In genomic region chrX:49166914-49167739, GRCh38 we compare ENCODE assay signal across 8 cellular contexts. TPM values are rescaled to one million over a fixed set of nuclear protein-coding genes. Genes with fewer than 3 reads are reported as not detected.
DNase-seq lines count a peak whose midpoint lies in the region; ATAC-seq and TF ChIP-seq lines count a peak whose summit lies in the region.

No MANE protein-coding gene starts in this region.

- H3K4me1 Mint-ChIP-seq in CD8-positive, alpha-beta T cell (ENCODE audit: low read depth), result peaks cover 30% of the 10 kb centered on the region
- H3K4me1 Mint-ChIP-seq in neural crest cell, result peaks cover 17% of the 10 kb centered on the region

- H3K4me1 ChIP-seq in CD8-positive, alpha-beta T cell (ENCODE audit: insufficient read depth, low read length), result peaks cover 21% of the 10 kb centered on the region

- ATAC-seq in CD8-positive, alpha-beta T cell, result peak; percentile 36
- no peak for ATAC-seq in HG02623 (IDR thresholded peaks at IDR 0.05; ENCODE audit: unreplicated experiment)

- no peaks in the 10 kb centered on the region for H3K9me3 Mint-ChIP-seq in CD8-positive, alpha-beta T cell
- H3K9me3 Mint-ChIP-seq in neural crest cell, result peaks cover 5% of the 10 kb centered on the region

- peak in 6 of 7 experiments; percentile 42 to 83 (median 72) for DNase-seq in CD8-positive, alpha-beta T cell
- DNase-seq in HEK293T (ENCODE audit: extremely low spot score), result no peak
- DNase-seq in OCI-M1 (lab: John Stamatoyannopoulos, UW), result peak; percentile 92
- peak; percentile 58 for DNase-seq in activated T-helper 1 cell treated with Interleukin-2 at 50 U/mL for 16 hours (ENCODE audit: low read depth)
- peak; percentile 81 for DNase-seq in fibroblast of peridontal ligament (ENCODE audit: extremely low read depth)
- no peak for DNase-seq in neural crest cell (ENCODE audit: low read depth, low spot score)
- DNase-seq in ureter (ENCODE audit: low spot score), result peak; percentile 82

- intact Hi-C loops in CD8-positive, alpha-beta T cell (cut with DNase I, micrococcal nuclease), result loop anchor here (1.0 to 10.0 kb wide), 6 partner anchors 11 to 272 kb away; partner anchors contain the start of genes GPKOW (in 1 of the 2), PIM2 (in 1 of the 2), PPP1R3F (in 1 of the 2) and PQBP1 (in 1 of the 2)

- peak overlapping the region; percentile 71 for H3K27ac ChIP-seq in CD8-positive, alpha-beta T cell (ENCODE audit: low read depth, low read length)

- H3K36me3 Mint-ChIP-seq in CD8-positive, alpha-beta T cell, result no peaks in the 10 kb centered on the region
- peaks cover 8% of the 10 kb centered on the region for H3K36me3 Mint-ChIP-seq in neural crest cell (ENCODE audit: low read depth)

- no peaks in the 10 kb centered on the region for H3K9me3 ChIP-seq in CD8-positive, alpha-beta T cell (ENCODE audit: low read length)

- no peaks in the 10 kb centered on the region for H3K27me3 Mint-ChIP-seq in CD8-positive, alpha-beta T cell (ENCODE audit: low read depth)
- H3K27me3 Mint-ChIP-seq in neural crest cell (ENCODE audit: low read depth), result peaks cover 53% of the 10 kb centered on the region

- peak overlapping the region; percentile 95 for H3K27ac Mint-ChIP-seq in CD8-positive, alpha-beta T cell
- no peak overlapping the region for H3K27ac Mint-ChIP-seq in neural crest cell (ENCODE audit: unreplicated experiment)

- POLR2A ChIA-PET in CD8-positive, alpha-beta T cell (lab: Charles Lee), result interaction anchor here (0.6 to 2.1 kb wide), 5 partner anchors 12 to 256 kb away, joined by 3 to 11 read pairs (median 6); partner anchors contain the start of gene SLC35A2
- POLR2A ChIA-PET in HEK293T (lab: Yijun Ruan, JAX), result interaction anchor here (0.9 to 2.8 kb wide), 4 partner anchors 8 to 33 kb away, joined by 3 to 18 read pairs (median 8); partner anchors contain the start of gene SYP

- peak overlapping the region; percentile 86 for H3K4me3 Mint-ChIP-seq in CD8-positive, alpha-beta T cell
- peak overlapping the region; percentile 58 for H3K4me3 Mint-ChIP-seq in neural crest cell

- H3K27me3 ChIP-seq in CD8-positive, alpha-beta T cell (ENCODE audit: insufficient read depth, low read length), result no peaks in the 10 kb centered on the region

- CTCF ChIA-PET in CD8-positive, alpha-beta T cell (lab: Charles Lee), result interaction anchor here (0.6 to 2.0 kb wide), 6 partner anchors 11 to 123 kb away, joined by 3 to 8 read pairs (median 4); no protein-coding TSS in a partner anchor
- CTCF ChIA-PET in HEK293T (lab: Yijun Ruan, JAX), result interaction anchor here (0.9 to 1.2 kb wide), 3 partner anchors 11 to 26 kb away, joined by 3 to 7 read pairs (median 3); no protein-coding TSS in a partner anchor

- no peak for TF ChIP-seq CTCF in CD8-positive, alpha-beta T cell (IDR thresholded peaks at IDR 0.05)
- no peak for TF ChIP-seq CTCF in neural crest cell (conservative IDR thresholded peaks at IDR 0.05)

- peak overlapping the region; percentile 55 for H3K4me3 ChIP-seq in CD8-positive, alpha-beta T cell (ENCODE audit: low read depth, low read length)

- H3K36me3 ChIP-seq in CD8-positive, alpha-beta T cell (ENCODE audit: insufficient read depth, low read length), result no peaks in the 10 kb centered on the region

TF ChIP-seq in HEK293T, 16 proteins besides CTCF, POLR2A, EP300 and RAD21:
- TF ChIP-seq LEF1 (IDR thresholded peaks at IDR 0.05; ENCODE audit: borderline replicate concordance) (no peak), FOXM1 (IDR thresholded peaks at IDR 0.05; ENCODE audit: borderline replicate concordance) (no peak), L3MBTL2 (conservative IDR thresholded peaks at IDR 0.05) (0 out of 2 replicates have a peak, but pooled peaks have one; percentile 4), SUZ12 (IDR thresholded peaks at IDR 0.05) (no peak), HDGF (IDR thresholded peaks at IDR 0.05; ENCODE audit: borderline replicate concordance) (no peak), ARNT (IDR thresholded peaks at IDR 0.05) (no peak)

RNA-seq across cellular contexts. Expression of gene MAGIX, which starts 4.6 kb away (rescaled TPM):
- total RNA-seq in CD8-positive, alpha-beta T cell, result under 1 TPM; 0.31 to 0.84 TPM
- 1.4 and 1.6 TPM in 2 replicates for total RNA-seq in neural crest cell
- 12.8 TPM for total RNA-seq in ureter

RNA-seq across cellular contexts. Expression of gene PLP2, which starts 4.6 kb away (rescaled TPM):
- total RNA-seq in CD8-positive, alpha-beta T cell, result 10 to 100 TPM; 95.9 to 96.4 TPM
- total RNA-seq in neural crest cell (0.75 and 0.89 TPM in 2 replicates), ureter (141 TPM)

RNA-seq across cellular contexts. Expression of gene PRICKLE3, which starts 19.0 kb away (rescaled TPM):
- total RNA-seq in CD8-positive, alpha-beta T cell, result 1 to 10 TPM in 1 of 2 experiments, under 1 TPM in 1; 0.98 to 1.5 TPM
- total RNA-seq in neural crest cell (3.3 and 4.2 TPM in 2 replicates), ureter (24.7 TPM)

RNA-seq across cellular contexts. Expression of gene SYP, which starts 32.9 kb away (rescaled TPM):
- under 1 TPM; 0.44 to 0.65 TPM for total RNA-seq in CD8-positive, alpha-beta T cell
- 10.2 and 10.8 TPM in 2 replicates for total RNA-seq in neural crest cell
- total RNA-seq in ureter, result 1.7 TPM

RNA-seq across cellular contexts. Expression of gene GPKOW, which starts 43.6 kb away (rescaled TPM):
- total RNA-seq in CD8-positive, alpha-beta T cell, result 10 to 100 TPM; 10.9 to 12.6 TPM
- total RNA-seq in neural crest cell, result 17.8 and 20.9 TPM in 2 replicates
- total RNA-seq in ureter, result 18.2 TPM

Comparison
In these comparisons a context has a peak if more than half of its experiments do, and no peak if none do; other contexts are left out.
1. DNase-seq: peak in CD8-positive, alpha-beta T cell (6 of 7), OCI-M1 (single experiment), activated T-helper 1 cell treated with Interleukin-2 at 50 U/mL for 16 hours (single experiment), fibroblast of peridontal ligament (single experiment) and ureter (single experiment); none in HEK293T (single experiment) and neural crest cell (single experiment).
2. RNA of gene PLP2, which starts 4.6 kb away (total RNA-seq): 141 TPM in ureter (single experiment) and 95.9 to 96.4 TPM in CD8-positive, alpha-beta T cell; 0.75 to 0.89 TPM in neural crest cell; every median in the first group is over 10 times any median in the second.